Comparison of ENCODE assay signal across 1 cellular context in the genomic region with DNA sequence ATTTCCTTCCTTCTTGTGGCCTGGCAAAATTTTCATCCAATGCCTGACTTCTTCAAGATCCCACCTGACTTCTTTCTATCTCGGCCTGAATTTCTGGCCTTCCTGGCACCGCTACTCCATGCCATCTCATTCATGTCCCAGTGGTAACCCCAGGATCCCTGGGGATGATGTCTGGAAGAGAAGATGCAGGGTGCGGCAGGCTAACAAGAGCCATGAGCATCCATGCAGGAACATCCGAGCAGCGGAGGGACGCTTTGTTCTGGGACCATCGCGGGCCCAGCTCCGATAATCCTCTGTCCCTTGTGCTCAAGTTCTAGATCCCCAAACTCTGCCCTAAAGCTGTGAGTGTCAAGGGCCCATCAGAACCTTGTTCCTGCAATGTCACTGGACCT.
TF ChIP-seq lines count a peak whose summit lies in the region.

No MANE protein-coding gene starts in this region.

TF ChIP-seq in K562, 482 proteins besides CTCF, POLR2A, EP300 and RAD21:
- TF ChIP-seq, protein P1, sequence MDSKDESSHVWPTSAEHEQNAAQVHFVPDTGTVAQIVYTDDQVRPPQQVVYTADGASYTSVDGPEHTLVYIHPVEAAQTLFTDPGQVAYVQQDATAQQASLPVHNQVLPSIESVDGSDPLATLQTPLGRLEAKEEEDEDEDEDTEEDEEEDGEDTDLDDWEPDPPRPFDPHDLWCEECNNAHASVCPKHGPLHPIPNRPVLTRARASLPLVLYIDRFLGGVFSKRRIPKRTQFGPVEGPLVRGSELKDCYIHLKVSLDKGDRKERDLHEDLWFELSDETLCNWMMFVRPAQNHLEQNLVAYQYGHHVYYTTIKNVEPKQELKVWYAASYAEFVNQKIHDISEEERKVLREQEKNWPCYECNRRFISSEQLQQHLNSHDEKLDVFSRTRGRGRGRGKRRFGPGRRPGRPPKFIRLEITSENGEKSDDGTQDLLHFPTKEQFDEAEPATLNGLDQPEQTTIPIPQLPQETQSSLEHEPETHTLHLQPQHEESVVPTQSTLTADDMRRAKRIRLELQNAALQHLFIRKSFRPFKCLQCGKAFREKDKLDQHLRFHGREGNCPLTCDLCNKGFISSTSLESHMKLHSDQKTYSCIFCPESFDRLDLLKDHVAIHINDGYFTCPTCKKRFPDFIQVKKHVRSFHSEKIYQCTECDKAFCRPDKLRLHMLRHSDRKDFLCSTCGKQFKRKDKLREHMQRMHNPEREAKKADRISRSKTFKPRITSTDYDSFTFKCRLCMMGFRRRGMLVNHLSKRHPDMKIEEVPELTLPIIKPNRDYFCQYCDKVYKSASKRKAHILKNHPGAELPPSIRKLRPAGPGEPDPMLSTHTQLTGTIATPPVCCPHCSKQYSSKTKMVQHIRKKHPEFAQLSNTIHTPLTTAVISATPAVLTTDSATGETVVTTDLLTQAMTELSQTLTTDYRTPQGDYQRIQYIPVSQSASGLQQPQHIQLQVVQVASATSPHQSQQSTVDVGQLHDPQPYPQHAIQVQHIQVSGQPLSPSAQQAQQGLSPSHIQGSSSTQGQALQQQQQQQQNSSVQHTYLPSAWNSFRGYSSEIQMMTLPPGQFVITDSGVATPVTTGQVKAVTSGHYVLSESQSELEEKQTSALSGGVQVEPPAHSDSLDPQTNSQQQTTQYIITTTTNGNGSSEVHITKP (IDR thresholded peaks at IDR 0.05; ENCODE audit: partially characterized antibody), result no peak
- no peak for TF ChIP-seq ETV5 (CRISPR knock-in tag; IDR thresholded peaks at IDR 0.05; ENCODE audit: low read depth)
- no peak for TF ChIP-seq ZZZ3 (IDR thresholded peaks at IDR 0.05)
- no peak for TF ChIP-seq THRAP3 (IDR thresholded peaks at IDR 0.05; ENCODE audit: borderline replicate concordance)
- TF ChIP-seq, protein P2, sequence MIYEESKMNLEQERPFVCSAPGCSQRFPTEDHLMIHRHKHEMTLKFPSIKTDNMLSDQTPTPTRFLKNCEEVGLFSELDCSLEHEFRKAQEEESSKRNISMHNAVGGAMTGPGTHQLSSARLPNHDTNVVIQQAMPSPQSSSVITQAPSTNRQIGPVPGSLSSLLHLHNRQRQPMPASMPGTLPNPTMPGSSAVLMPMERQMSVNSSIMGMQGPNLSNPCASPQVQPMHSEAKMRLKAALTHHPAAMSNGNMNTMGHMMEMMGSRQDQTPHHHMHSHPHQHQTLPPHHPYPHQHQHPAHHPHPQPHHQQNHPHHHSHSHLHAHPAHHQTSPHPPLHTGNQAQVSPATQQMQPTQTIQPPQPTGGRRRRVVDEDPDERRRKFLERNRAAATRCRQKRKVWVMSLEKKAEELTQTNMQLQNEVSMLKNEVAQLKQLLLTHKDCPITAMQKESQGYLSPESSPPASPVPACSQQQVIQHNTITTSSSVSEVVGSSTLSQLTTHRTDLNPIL (CRISPR knock-in tag; IDR thresholded peaks at IDR 0.05), result no peak
- no peak for TF ChIP-seq GABPB1 (CRISPR knock-in tag; IDR thresholded peaks at IDR 0.05)
- TF ChIP-seq SMARCA5 (IDR thresholded peaks at IDR 0.05), result no peak
- no peak for TF ChIP-seq ZNF76 (CRISPR knock-in tag; IDR thresholded peaks at IDR 0.05; ENCODE audit: borderline replicate concordance)
- no peak for TF ChIP-seq HDAC2 (IDR thresholded peaks at IDR 0.05)
- no peak for TF ChIP-seq SOX6 (IDR thresholded peaks at IDR 0.05)
TF ChIP-seq in K562: peak in this region for 0.
